Comparison of ENCODE assay signal across 9 cellular contexts in the genomic region with DNA sequence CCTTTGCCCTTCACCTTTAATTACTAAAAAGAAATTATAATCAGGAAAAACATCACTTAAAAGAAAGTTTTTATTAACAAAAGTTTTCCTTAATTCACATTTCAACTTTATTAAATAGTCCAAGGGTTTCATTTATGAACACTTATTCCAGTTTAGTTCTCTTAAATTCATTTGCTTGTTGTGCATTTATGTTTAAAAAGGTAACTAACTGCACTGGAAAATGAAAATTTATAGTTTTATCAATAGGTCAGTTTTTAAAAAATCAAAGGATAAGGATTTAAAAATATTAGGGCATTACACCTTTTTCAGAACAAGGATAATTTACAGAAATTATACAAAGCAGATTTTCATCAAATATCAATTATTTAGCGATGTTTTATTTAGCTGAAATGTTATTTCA. TPM values are rescaled to one million over a fixed set of nuclear protein-coding genes. Genes with fewer than 3 reads are reported as not detected.
A peak's percentile ranks its signal among the peaks of the same experiment; 100 is the strongest.
DNase-seq lines count a peak whose midpoint lies in the region; TF ChIP-seq lines count a peak whose summit lies in the region.
"Had no signal": no experiment of that assay in that cellular context is flagged by ENCODE, and none has a peak within 500 bp of the region (broad histone marks: within the 10 kb centered on the region; RNA-seq: fewer than 3 reads in every experiment).

No MANE protein-coding gene starts in this region.

- peaks cover 41% of the 10 kb centered on the region for H3K4me1 Mint-ChIP-seq in Calu3 (ENCODE audit: low read depth, unreplicated experiment)
- H3K4me1 Mint-ChIP-seq in endodermal cell: peaks cover 20% of the 10 kb centered on the region
- H3K4me1 Mint-ChIP-seq in osteocyte (ENCODE audit: unreplicated experiment): peaks cover 47% of the 10 kb centered on the region

- H3K27me3 ChIP-seq in endodermal cell (ENCODE audit: control insufficient read depth, insufficient read depth, low read length, poor library complexity, severe bottlenecking): no peaks in the 10 kb centered on the region

- no peaks in the 10 kb centered on the region for H3K27me3 Mint-ChIP-seq in Calu3 (ENCODE audit: unreplicated experiment)
- H3K27me3 Mint-ChIP-seq in endodermal cell (ENCODE audit: insufficient read depth): peaks cover 25% of the 10 kb centered on the region
- H3K27me3 Mint-ChIP-seq in osteocyte (ENCODE audit: unreplicated experiment): no peaks in the 10 kb centered on the region

- H3K9me3 ChIP-seq in OCI-LY7 (ENCODE audit: low read length): no peaks in the 10 kb centered on the region
- H3K9me3 ChIP-seq in endodermal cell (ENCODE audit: control insufficient read depth, low read length): no peaks in the 10 kb centered on the region

- H3K9ac ChIP-seq in endodermal cell (ENCODE audit: extremely low read depth, low read length, poor library complexity, severe bottlenecking): peak overlapping the region; percentile 55

- H3K36me3 Mint-ChIP-seq in Calu3 (ENCODE audit: insufficient read depth, unreplicated experiment): peaks cover 91% of the 10 kb centered on the region
- peaks cover 61% of the 10 kb centered on the region for H3K36me3 Mint-ChIP-seq in endodermal cell (ENCODE audit: low read depth)
- peaks cover 47% of the 10 kb centered on the region for H3K36me3 Mint-ChIP-seq in osteocyte (ENCODE audit: unreplicated experiment)

- TF ChIP-seq CTCF in Calu3 (IDR thresholded peaks at IDR 0.05; ENCODE audit: unreplicated experiment) (no peak), OCI-LY7 (conservative IDR thresholded peaks at IDR 0.05; ENCODE audit: low read length) (no peak), endodermal cell (conservative IDR thresholded peaks at IDR 0.05) (no peak), osteocyte (IDR thresholded peaks at IDR 0.05) (no peak)

- no peak for DNase-seq in Calu3
- DNase-seq in OCI-LY7 (ENCODE audit: low spot score): no peak
- DNase-seq in endodermal cell: no peak
- no peak for DNase-seq in osteocyte (ENCODE audit: extremely low spot score, unreplicated experiment)
- no peak for DNase-seq in stimulated activated CD4-positive, alpha-beta T cell treated with anti-CD3 and anti-CD28 coated beads, Interleukin-1b, Interleukin-23, amount 100 ng/mL, for 48 hours
- DNase-seq in stimulated activated CD4-positive, alpha-beta T cell treated with anti-CD3 and anti-CD28 coated beads, Interleukin-4, amount 100 ng/mL, for 24 hours: no peak
- DNase-seq in caudate nucleus (lab: John Stamatoyannopoulos, UW): no peak
- DNase-seq in activated CD4-positive, alpha-beta T cell treated with anti-CD3 and anti-CD28 coated beads, Interleukin-2, amount 50 U/mL, for 4 hours: no peak

- intact Hi-C loops in Calu3 (cut with micrococcal nuclease; ENCODE audit: unreplicated experiment) (loop anchor here (5.0 kb wide), 2 partner anchors 51 to 161 kb away; partner anchors contain the start of gene NELFCD), OCI-LY7 (cut with micrococcal nuclease; ENCODE audit: unreplicated experiment) (loop anchor here (2.0 to 5.0 kb wide), 2 partner anchors 126 to 140 kb away; no protein-coding TSS in a partner anchor)

- peak overlapping the region; percentile 91 for H3K27ac Mint-ChIP-seq in Calu3 (ENCODE audit: unreplicated experiment)
- H3K27ac Mint-ChIP-seq in endodermal cell: no peak overlapping the region
- H3K27ac Mint-ChIP-seq in osteocyte (ENCODE audit: unreplicated experiment): peak overlapping the region; percentile 92

- H3K27ac ChIP-seq in OCI-LY7 (ENCODE audit: low read depth, low read length, poor library complexity, severe bottlenecking) (peak overlapping the region; percentile 72), endodermal cell (ENCODE audit: low read depth, low read length) (no peak overlapping the region), caudate nucleus (ENCODE audit: low read depth, low read length) (no peak overlapping the region)

- peak overlapping the region; percentile 95 for H3K4me3 Mint-ChIP-seq in Calu3 (ENCODE audit: low read depth, unreplicated experiment)
- H3K4me3 Mint-ChIP-seq in endodermal cell: peak overlapping the region; percentile 84
- peak overlapping the region; percentile 94 for H3K4me3 Mint-ChIP-seq in osteocyte (ENCODE audit: unreplicated experiment)

- WGBS in endodermal cell (ENCODE audit: insufficient coverage in 1 of 2, insufficient read length in 1 of 2), 2 experiments: 100% methylated on average over 1 of the region's 1 CpG; no CpG with 5 or more reads in 1 of the 2 experiments

- CTCF ChIA-PET in Calu3 (lab: Charles Lee): interaction anchor here (2.5 kb wide), 1 partner anchor 163 kb away, joined by 11 read pairs; no protein-coding TSS in a partner anchor
- CTCF ChIA-PET in OCI-LY7 (lab: Charles Lee; ENCODE audit: unreplicated experiment): no interaction called here

- H3K9me2 ChIP-seq in OCI-LY7 (ENCODE audit: insufficient read depth, low read length): no peaks in the 10 kb centered on the region

- H3K4me2 ChIP-seq in OCI-LY7 (ENCODE audit: low read length): peak overlapping the region; percentile 73

- H3K79me2 ChIP-seq in OCI-LY7 (ENCODE audit: insufficient read depth, low read depth, low read length): peaks cover 64% of the 10 kb centered on the region

- H3K36me3 ChIP-seq in OCI-LY7 (ENCODE audit: insufficient read depth, low read length) (peaks cover 87% of the 10 kb centered on the region), endodermal cell (ENCODE audit: control insufficient read depth, insufficient read depth, low read length) (peaks cover 69% of the 10 kb centered on the region)

- H4K20me1 ChIP-seq in OCI-LY7 (ENCODE audit: insufficient read depth, low read length): peaks cover 37% of the 10 kb centered on the region

- H3K4me3 ChIP-seq in OCI-LY7 (ENCODE audit: low read depth, low read length, poor library complexity, severe bottlenecking) (peak overlapping the region; percentile 76), endodermal cell (ENCODE audit: low read length) (peak overlapping the region; percentile 89)

- H2AFZ ChIP-seq in OCI-LY7 (ENCODE audit: low read length): no peak overlapping the region; the same call in 1 of the 2 replicates

- POLR2A ChIA-PET in OCI-LY7 (lab: Charles Lee): interaction anchor here (0.8 to 4.3 kb wide), 7 partner anchors 8 to 132 kb away, joined by 3 to 32 read pairs (median 6); partner anchors contain the start of genes PRELID3B and TUBB1

- H3K4me1 ChIP-seq in OCI-LY7 (ENCODE audit: insufficient read depth, low read length, poor library complexity, severe bottlenecking) (peaks cover 49% of the 10 kb centered on the region), endodermal cell (ENCODE audit: control insufficient read depth, insufficient read depth, low read length) (peaks cover 3% of the 10 kb centered on the region)

- BruUV-seq in Calu3 (replicated peaks; lab: Mats Ljungman, UMichigan) (no TSS peak), OCI-LY7 (replicated peaks; lab: Mats Ljungman, UMichigan) (no TSS peak)

- H3K9me3 Mint-ChIP-seq in Calu3 (ENCODE audit: low read depth, unreplicated experiment) (no peaks in the 10 kb centered on the region), endodermal cell (no peaks in the 10 kb centered on the region), osteocyte (ENCODE audit: unreplicated experiment) (no peaks in the 10 kb centered on the region)

RNA-seq across cellular contexts. Expression of gene ATP5F1E, which starts 1.0 kb away (rescaled TPM):
- total RNA-seq in Calu3 (2022) (108 and 116 TPM in 2 replicates), OCI-LY7 (2022) (65.4 and 67.2 TPM in 2 replicates), endodermal cell (10 to 100 TPM; 52.6 to 62.6 TPM), osteocyte (66.7 and 68.2 TPM in 2 replicates)
- 36.7 and 42.4 TPM in 2 replicates for total RNA-seq in OCI-LY7 (2014; rRNA removed; shearing (Covaris generic))
- 73.3 TPM for polyA plus RNA-seq in endodermal cell (2013, experiment 1 of 2)
- 79.4 TPM for polyA plus RNA-seq in endodermal cell (2013, experiment 2 of 2)

RNA-seq across cellular contexts. Expression of gene PRELID3B, which starts 9.5 kb away (rescaled TPM):
- total RNA-seq in Calu3 (2022): 128 and 136 TPM in 2 replicates
- total RNA-seq in OCI-LY7 (2014; rRNA removed; shearing (Covaris generic)): 77.2 and 99.4 TPM in 2 replicates
- 119 and 122 TPM in 2 replicates for total RNA-seq in OCI-LY7 (2022)
- total RNA-seq in endodermal cell: 10 to 100 TPM; 48.6 to 50.8 TPM
- 54.6 TPM for polyA plus RNA-seq in endodermal cell (2013, experiment 1 of 2)
- polyA plus RNA-seq in endodermal cell (2013, experiment 2 of 2): 51.3 TPM
- total RNA-seq in osteocyte: 38.8 and 45.1 TPM in 2 replicates

RNA-seq across cellular contexts. Expression of gene TUBB1, which starts 13.9 kb away (rescaled TPM):
- not detected in 2 replicates for total RNA-seq in Calu3 (2022)
- total RNA-seq in OCI-LY7 (2014; rRNA removed; shearing (Covaris generic)): not detected in 2 replicates
- 0.11 and 0.13 TPM in 2 replicates for total RNA-seq in OCI-LY7 (2022)
- not detected for total RNA-seq in endodermal cell
- polyA plus RNA-seq in endodermal cell (2013, experiment 1 of 2): not detected
- polyA plus RNA-seq in endodermal cell (2013, experiment 2 of 2): not detected
- total RNA-seq in osteocyte: not detected in 2 replicates
- total RNA-seq: activated CD8-positive, alpha-beta memory T cell treated with anti-CD3 and anti-CD28 coated beads for 36 hours had no signal

RNA-seq across cellular contexts. Expression of gene CTSZ, which starts 26.0 kb away (rescaled TPM):
- total RNA-seq in Calu3 (2022): 158 and 183 TPM in 2 replicates
- total RNA-seq in OCI-LY7 (2014; rRNA removed; shearing (Covaris generic)): 47.2 and 50.5 TPM in 2 replicates
- total RNA-seq in OCI-LY7 (2022): 81.5 and 114 TPM in 2 replicates
- 10 to 100 TPM; 55.9 to 76.6 TPM for total RNA-seq in endodermal cell
- 33.0 TPM for polyA plus RNA-seq in endodermal cell (2013, experiment 1 of 2)
- 30.2 TPM for polyA plus RNA-seq in endodermal cell (2013, experiment 2 of 2)
- total RNA-seq in osteocyte: 17.2 and 17.5 TPM in 2 replicates

RNA-seq across cellular contexts. Expression of gene NELFCD, which starts 52.0 kb away (rescaled TPM):
- total RNA-seq in Calu3 (2022): 179 and 181 TPM in 2 replicates
- total RNA-seq in OCI-LY7 (2014; rRNA removed; shearing (Covaris generic)): 83.4 and 90.7 TPM in 2 replicates
- total RNA-seq in OCI-LY7 (2022): 143 and 155 TPM in 2 replicates
- 10 to 100 TPM; 66.6 to 72.5 TPM for total RNA-seq in endodermal cell
- 126 TPM for polyA plus RNA-seq in endodermal cell (2013, experiment 1 of 2)
- polyA plus RNA-seq in endodermal cell (2013, experiment 2 of 2): 112 TPM
- total RNA-seq in osteocyte: 60.9 and 64.5 TPM in 2 replicates
